ENCODE assay signal across 1 cellular context in the genomic region with DNA sequence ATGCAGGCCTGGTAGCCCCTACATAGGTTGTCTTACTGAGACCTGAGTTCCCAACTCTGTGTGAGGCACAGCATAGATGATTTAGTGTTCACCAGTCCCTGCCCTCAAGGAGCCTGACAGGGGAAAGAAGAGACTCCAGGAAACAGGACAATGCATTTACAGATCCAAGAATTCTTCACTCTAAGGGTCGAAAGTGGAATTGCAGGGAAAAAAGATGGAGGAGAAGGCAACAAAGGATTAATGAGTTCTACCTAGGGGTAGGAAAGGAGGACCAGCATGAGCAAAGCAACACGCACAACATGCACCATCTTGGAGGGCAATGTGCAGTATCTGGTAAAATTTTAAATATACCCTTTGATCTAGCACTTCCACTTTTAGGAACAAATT.
TF ChIP-seq lines count a peak whose summit lies in the region.

No MANE protein-coding gene starts in this region.

TF ChIP-seq in H1, 55 proteins besides CTCF, POLR2A, EP300 and RAD21:
- TF ChIP-seq SUZ12 (IDR thresholded peaks at IDR 0.05; ENCODE audit: low read length) (no peak), YY1 (IDR thresholded peaks at IDR 0.05; ENCODE audit: low read depth, low read length) (0 out of 2 replicates have a peak, but pooled peaks have one; percentile 11)
